Comparison of ENCODE assay signal across 11 cellular contexts in genomic region chr3:56157693-56158092, GRCh38.
DNase-seq lines count a peak whose midpoint lies in the region; ATAC-seq and TF ChIP-seq lines count a peak whose summit lies in the region.
"Had no signal": no experiment of that assay in that cellular context is flagged by ENCODE, and none has a peak within 500 bp of the region (broad histone marks: within the 10 kb centered on the region; RNA-seq: fewer than 3 reads in every experiment).

No MANE protein-coding gene starts in this region.

- H3K4me1 Mint-ChIP-seq in activated T-helper 17 cell treated with anti-CD3 and anti-CD28 coated beads, Interleukin-2, amount 50 U/mL, for 72 hours = no peaks in the 10 kb centered on the region

- TF ChIP-seq CTCF in tibial artery (IDR thresholded peaks at IDR 0.05) = no peak

- H3K4me3 ChIP-seq in tibial artery = no peak overlapping the region
- H3K4me3 ChIP-seq: hepatocyte, PC-9 had no signal

- no peak overlapping the region for H3K27ac Mint-ChIP-seq in activated T-helper 17 cell treated with anti-CD3 and anti-CD28 coated beads, Interleukin-2, amount 50 U/mL, for 72 hours

- intact Hi-C loops in tibial artery (cut with DNase I; ENCODE audit: low total_unique reads) = no loop called here

- in situ Hi-C loops in KBM-7 (cut with MboI; ENCODE audit: low pct_unique_long_range_greater_than_20kb, low sequenced_read_pairs) = no loop called here

- ATAC-seq in GM19324 (IDR thresholded peaks at IDR 0.05; ENCODE audit: low FRiP score, unreplicated experiment) = peak; percentile 60
- ATAC-seq in activated T-helper 17 cell treated with anti-CD3 and anti-CD28 coated beads, Interleukin-2, amount 50 U/mL, for 72 hours (replicated peaks) = no peak
- ATAC-seq: HCT116 had no signal

- no peaks in the 10 kb centered on the region for H3K36me3 ChIP-seq in tibial artery

- H3K36me3 Mint-ChIP-seq in activated T-helper 17 cell treated with anti-CD3 and anti-CD28 coated beads, Interleukin-2, amount 50 U/mL, for 72 hours (ENCODE audit: low read depth) = no peaks in the 10 kb centered on the region

- DNase-seq in KBM-7 (peak; percentile 68), epidermal melanocyte (ENCODE audit: insufficient read length, low spot score) (peak; percentile 47), tibial artery (peak; percentile 48 to 68), NCI-H524 (lab: John Stamatoyannopoulos, UW) (no peak), GOT3 (lab: John Stamatoyannopoulos, UW) (no peak)
- DNase-seq: activated gamma-delta T cell had no signal

- H3K9me3 ChIP-seq in tibial artery = peaks cover 0 to 6% (median 0%) of the 10 kb centered on the region in 3 donors

- H3K9me3 Mint-ChIP-seq in activated T-helper 17 cell treated with anti-CD3 and anti-CD28 coated beads, Interleukin-2, amount 50 U/mL, for 72 hours = peaks cover 5% of the 10 kb centered on the region

- H3K27me3 ChIP-seq in tibial artery = no peaks in the 10 kb centered on the region
- H3K27me3 ChIP-seq: hepatocyte had no signal

- no peak overlapping the region for H3K27ac ChIP-seq in tibial artery
- H3K27ac ChIP-seq: hepatocyte, PC-9 had no signal

- no peak overlapping the region for H3K4me3 Mint-ChIP-seq in activated T-helper 17 cell treated with anti-CD3 and anti-CD28 coated beads, Interleukin-2, amount 50 U/mL, for 72 hours

- H3K4me1 ChIP-seq in tibial artery = peaks cover 0 to 12% (median 0%) of the 10 kb centered on the region in 4 donors

- H3K27me3 Mint-ChIP-seq in activated T-helper 17 cell treated with anti-CD3 and anti-CD28 coated beads, Interleukin-2, amount 50 U/mL, for 72 hours = no peaks in the 10 kb centered on the region

Comparison
In these comparisons a context has a peak if more than half of its experiments do, and no peak if none do; other contexts are left out.
1. DNase-seq: peak in KBM-7 (single experiment), epidermal melanocyte (single experiment) and tibial artery (2 of 2); none in NCI-H524 (0 of 2) and GOT3 (single experiment).